In the genomic region with DNA sequence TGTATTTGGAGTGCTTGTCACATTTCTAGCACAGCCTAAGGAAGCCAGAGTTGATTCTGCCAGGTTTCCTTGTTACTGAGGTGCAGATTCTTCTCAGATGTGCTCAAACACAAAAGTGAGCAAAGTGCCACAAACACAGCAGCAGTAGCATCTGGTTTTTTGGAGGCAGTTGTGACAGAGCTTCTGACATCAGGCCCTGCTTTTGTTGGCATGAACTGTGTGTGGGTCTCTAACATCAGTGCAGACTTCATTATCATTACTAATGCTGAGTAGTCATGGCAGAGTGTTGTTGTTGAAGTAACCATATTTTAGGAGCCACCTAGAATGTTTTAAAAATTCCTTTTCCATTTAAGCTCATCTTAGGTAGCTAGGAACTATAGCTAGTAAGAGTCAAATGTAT, we compare ENCODE assay signal across 27 cellular contexts.
"Had no signal": no experiment of that assay in that cellular context is flagged by ENCODE, and none has a peak within 500 bp of the region (broad histone marks: within the 10 kb centered on the region; RNA-seq: fewer than 3 reads in every experiment).

No MANE protein-coding gene starts in this region.

- H3K27me3 ChIP-seq: adrenal gland, esophagus squamous epithelium, hepatocyte, neutrophil, thyroid gland had no signal

- H3K4me3 ChIP-seq: adrenal gland, coronary artery, esophagus squamous epithelium, hepatocyte, thyroid gland had no signal

- H3K4me2 ChIP-seq: hepatocyte had no signal

- DNase-seq: activated B cell treated with CpG ODN at 0.5 μM for 24 hours; activated CD4-positive, alpha-beta T cell treated with anti-CD3 and anti-CD28 coated beads for 36 hours; activated CD4-positive, alpha-beta T cell treated with anti-CD3 and anti-CD28 coated beads, Interleukin-2, amount 50 U/mL, for 4 hours; activated CD8-positive, alpha-beta memory T cell treated with anti-CD3 and anti-CD28 coated beads for 24 hours; activated CD8-positive, alpha-beta memory T cell treated with anti-CD3 and anti-CD28 coated beads, Interleukin-2, amount 50 U/mL, for 4 hours; activated T-cell treated with anti-CD3 and anti-CD28 coated beads, Interleukin-2, amount 50 U/mL, for 24 hours; adrenal gland; cerebellar nuclear complex; endodermal cell; esophagus squamous epithelium; glutamatergic neuron; immature natural killer cell; natural killer cell; stimulated activated CD4-positive, alpha-beta T cell treated with anti-CD3 and anti-CD28 coated beads, Interleukin-2, amount 100 ng/mL, for 48 hours; stimulated activated naive CD8-positive, alpha-beta T cell treated with anti-CD3 and anti-CD28 coated beads, Interleukin-15, Interleukin-2, amounts not matched to agents 100 U/mL and 50 U/mL, for 24 hours; thyroid gland had no signal

- H3K4me1 ChIP-seq: parathyroid adenoma, thyroid gland had no signal

- H3K9me3 ChIP-seq: adrenal gland, esophagus squamous epithelium, neutrophil, thyroid gland had no signal

- H3K9ac ChIP-seq: parathyroid adenoma had no signal

- H3K36me3 ChIP-seq: adrenal gland, esophagus squamous epithelium, neutrophil, thyroid gland had no signal

- ATAC-seq: activated CD4-positive, alpha-beta T cell treated with anti-CD3 and anti-CD28 coated beads for 36 hours; activated naive CD4-positive, alpha-beta T cell treated with anti-CD3 and anti-CD28 coated beads, Interleukin-2, amount 50 U/mL, for 72 hours; activated T-helper 17 cell treated with anti-CD3 and anti-CD28 coated beads, Interleukin-2, amount 50 U/mL, for 72 hours; left lobe of liver; natural killer cell; right cardiac atrium; stimulated activated naive CD8-positive, alpha-beta T cell treated with anti-CD3 and anti-CD28 coated beads, Interleukin-15, Interleukin-2, amounts not matched to agents 100 U/mL and 50 U/mL, for 24 hours had no signal

- H3K79me2 ChIP-seq: hepatocyte, parathyroid adenoma had no signal

- H2AFZ ChIP-seq: hepatocyte, parathyroid adenoma had no signal

- FAIRE-seq: bronchial epithelial cell, frontal cortex, urothelium cell line had no signal

- H3K27ac ChIP-seq: adrenal gland, esophagus squamous epithelium, hepatocyte, neutrophil, parathyroid adenoma, thyroid gland had no signal
